In genomic region chr1:220698607-220699016, GRCh38 we compare ENCODE assay signal across 1 cellular context.
TF ChIP-seq lines count a peak whose summit lies in the region.

No MANE protein-coding gene starts in this region.

TF ChIP-seq in HepG2, 621 proteins besides CTCF, POLR2A, EP300 and RAD21 (continued from another document):
- TF ChIP-seq ZNF580 (CRISPR knock-in tag; IDR thresholded peaks at IDR 0.05; ENCODE audit: borderline replicate concordance, low read depth) (no peak), ZNF362 (CRISPR knock-in tag; IDR thresholded peaks at IDR 0.05; ENCODE audit: borderline replicate concordance) (peak; percentile 61), TGIF2 (CRISPR knock-in tag; IDR thresholded peaks at IDR 0.05) (0 out of 2 replicates have a peak, but pooled peaks have one; percentile 43)
